In the genomic region with DNA sequence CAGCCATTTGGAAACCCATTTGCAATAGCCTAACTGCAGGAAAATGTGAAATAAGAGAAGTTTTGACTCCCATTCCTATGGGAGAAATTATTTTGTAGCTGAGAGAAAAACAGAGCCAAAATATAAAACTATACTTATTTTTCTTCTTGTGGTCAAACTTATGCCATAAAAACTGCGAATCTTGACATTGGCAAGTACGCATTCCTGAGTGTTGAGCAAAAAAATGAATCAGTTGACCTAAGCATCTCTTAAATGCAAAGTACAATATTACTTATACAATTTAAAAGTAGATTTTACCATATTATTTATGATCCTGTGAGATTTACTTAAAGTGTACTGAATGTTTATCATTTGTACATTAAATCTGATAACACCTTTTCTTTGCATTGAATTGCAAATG, we compare ENCODE assay signal across 19 cellular contexts.
"Had no signal": no experiment of that assay in that cellular context is flagged by ENCODE, and none has a peak within 500 bp of the region (broad histone marks: within the 10 kb centered on the region; RNA-seq: fewer than 3 reads in every experiment).

No MANE protein-coding gene starts in this region.

- DNase-seq: Kasumi-1, MV-4-11, NCI-H1048, NCI-H1105, NCI-H1417, NCI-H1436 treated with DMSO at 0.1 percent for 48 hours, NCI-H1694, NCI-H187 treated with DMSO at 0.1 percent for 48 hours, NCI-H2029 treated with DMSO at 0.1 percent for 48 hours, NCI-H2107, NCI-H226, NCI-H446, NCI-H510A, NCI-H524 treated with DMSO at 0.1 percent for 48 hours, NCI-H69, NCI-H774, SHP77, SK-N-SH had no signal

- H3K4me3 ChIP-seq: K562 had no signal
